In the genomic region with DNA sequence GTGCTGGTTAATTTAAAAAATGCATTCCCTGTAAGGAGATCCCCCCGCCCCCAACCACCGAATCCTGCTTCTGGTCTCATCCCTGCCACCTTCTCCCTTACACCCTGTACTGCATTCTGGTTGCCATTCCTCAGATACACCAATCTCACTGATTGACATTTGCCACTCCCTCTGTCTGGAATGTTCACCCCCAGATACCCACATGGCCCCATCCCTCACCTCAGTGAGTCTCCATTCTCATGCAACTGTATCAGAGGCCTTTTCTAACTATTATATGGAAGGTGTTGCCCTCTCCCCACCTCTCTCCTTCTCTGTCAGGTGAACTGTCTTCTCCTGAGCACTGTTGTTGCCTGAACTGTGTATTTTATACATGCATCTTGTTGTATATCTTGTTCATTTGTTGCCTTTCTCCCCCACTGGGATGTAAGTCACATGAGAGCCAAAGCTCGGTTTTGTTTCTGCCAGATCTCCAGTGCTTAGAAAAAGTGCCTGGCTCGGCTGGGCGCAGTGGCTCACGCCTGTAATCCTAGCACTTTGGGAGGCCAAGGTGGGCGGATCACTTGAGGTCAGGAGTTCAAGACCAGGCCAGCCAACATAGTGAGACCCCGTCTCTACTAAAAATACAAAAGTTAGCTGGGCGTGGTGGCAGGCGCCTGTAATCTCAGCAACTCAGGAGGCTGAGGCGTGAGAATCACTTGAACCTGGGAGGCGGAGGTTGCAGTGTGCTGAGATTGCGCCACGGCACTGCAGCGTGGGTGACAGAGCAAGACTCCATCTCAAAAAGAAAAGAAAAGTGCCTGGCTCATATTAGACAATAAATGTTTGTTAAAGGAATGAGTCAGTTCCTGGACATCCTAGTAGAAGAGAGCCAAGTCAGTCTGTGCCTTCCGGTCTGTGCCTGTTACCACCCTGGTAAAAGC, we compare ENCODE assay signal across 8 cellular contexts.
DNase-seq lines count a peak whose midpoint lies in the region; ATAC-seq and TF ChIP-seq lines count a peak whose summit lies in the region.

No MANE protein-coding gene starts in this region.

- peaks cover 0 to 72% (median 21%) of the 10 kb centered on the region in 3 donors for H3K4me1 ChIP-seq in gastroesophageal sphincter

- peaks cover 81% of the 10 kb centered on the region for H3K4me1 Mint-ChIP-seq in activated B cell treated with CpG ODN at 0.5 μM for 24 hours

- DNase-seq in HCEC 1CT (peak; percentile 76), activated B cell treated with CpG ODN at 0.5 μM for 24 hours (no peak), GM10266 (ENCODE audit: extremely low spot score) (no peak), UCSD-AML1 (lab: John Stamatoyannopoulos, UW; ENCODE audit: unreplicated experiment) (no peak)
- DNase-seq in stimulated activated CD4-positive, alpha-beta T cell treated with anti-CD3 and anti-CD28 coated beads, Interleukin-2, amount 100 ng/mL, for 48 hours: no peak

- no peaks in the 10 kb centered on the region for H3K27me3 ChIP-seq in gastroesophageal sphincter

- no peaks in the 10 kb centered on the region for H3K9me3 Mint-ChIP-seq in activated B cell treated with CpG ODN at 0.5 μM for 24 hours

- peak overlapping the region; percentile 57 for H3K27ac Mint-ChIP-seq in activated B cell treated with CpG ODN at 0.5 μM for 24 hours

- no peak overlapping the region for H3K4me3 Mint-ChIP-seq in activated B cell treated with CpG ODN at 0.5 μM for 24 hours

- peaks cover 29% of the 10 kb centered on the region for H3K36me3 Mint-ChIP-seq in activated B cell treated with CpG ODN at 0.5 μM for 24 hours (ENCODE audit: low read depth)

- TF ChIP-seq EP300 in gastroesophageal sphincter (IDR thresholded peaks at IDR 0.05): no peak

- H3K9me3 ChIP-seq in gastroesophageal sphincter: no peaks in the 10 kb centered on the region

- POLR2A ChIA-PET in activated B cell treated with CpG ODN at 0.5 μM for 24 hours (lab: Charles Lee): no interaction called here

- ATAC-seq in activated B cell treated with CpG ODN at 0.5 μM for 24 hours (ENCODE audit: low read depth) (no peak), gastroesophageal sphincter (peak; percentile 61), HG03135 (IDR thresholded peaks at IDR 0.05; ENCODE audit: unreplicated experiment) (no peak)

- intact Hi-C loops in activated B cell treated with CpG ODN at 0.5 μM for 24 hours (cut with micrococcal nuclease): loop anchor here (5.0 kb wide), 1 partner anchor 36 kb away; no protein-coding TSS in a partner anchor

- WGBS in gastroesophageal sphincter (ENCODE audit: low coverage in 1 of 2), 2 donors: 56 to 78% methylated on average over 3 to 14 of the region's 16 CpGs

- no peaks in the 10 kb centered on the region for H3K27me3 Mint-ChIP-seq in activated B cell treated with CpG ODN at 0.5 μM for 24 hours

- peak overlapping the region in 3 of 4 donors; percentile 56 to 64 (median 64) for H3K27ac ChIP-seq in gastroesophageal sphincter
- peak overlapping the region in 15 of 21 experiments; percentile 7 to 71 (median 48) for H3K27ac ChIP-seq in skin epidermis

- H3K4me3 ChIP-seq in gastroesophageal sphincter (no peak overlapping the region), skin epidermis (no peak overlapping the region)

- TF ChIP-seq POLR2A in gastroesophageal sphincter (IDR thresholded peaks at IDR 0.05): no peak

- CTCF ChIA-PET in activated B cell treated with CpG ODN at 0.5 μM for 24 hours (lab: Charles Lee): no interaction called here

- H3K36me3 ChIP-seq in gastroesophageal sphincter: peaks cover 0 to 9% of the 10 kb centered on the region in 2 donors

- TF ChIP-seq CTCF in activated B cell treated with CpG ODN at 0.5 μM for 24 hours (IDR thresholded peaks at IDR 0.05): no peak
- no peak for TF ChIP-seq CTCF in gastroesophageal sphincter (IDR thresholded peaks at IDR 0.05)
- TF ChIP-seq CTCF in GM10266 (IDR thresholded peaks at IDR 0.05; ENCODE audit: control insufficient read depth, insufficient read depth, low read depth, missing control alignments): no peak
